16 cellular contexts compared by ENCODE assay signal in the genomic region with DNA sequence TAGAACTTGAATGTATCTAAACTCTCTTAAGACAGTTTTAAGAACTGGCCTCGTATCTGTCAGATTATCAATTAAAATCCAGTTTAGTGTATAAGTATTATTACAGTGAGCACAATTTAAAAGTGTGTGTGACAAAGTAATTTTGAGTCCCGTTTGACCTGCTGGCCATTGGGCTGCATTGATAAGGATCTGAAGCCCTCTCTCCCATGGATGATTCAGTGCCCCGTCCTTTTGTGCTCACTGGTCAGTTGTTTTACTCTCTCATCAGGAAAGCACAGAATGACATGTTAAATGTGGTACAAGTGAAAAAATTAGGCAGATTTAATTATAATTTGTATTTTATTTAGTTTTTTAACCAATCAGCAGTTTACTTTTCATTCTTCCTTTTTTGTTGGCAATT.
DNase-seq lines count a peak whose midpoint lies in the region; ATAC-seq, FAIRE-seq and TF ChIP-seq lines count a peak whose summit lies in the region.
"Had no signal": no experiment of that assay in that cellular context is flagged by ENCODE, and none has a peak within 500 bp of the region (broad histone marks: within the 10 kb centered on the region; RNA-seq: fewer than 3 reads in every experiment).

No MANE protein-coding gene starts in this region.

- POLR2A ChIA-PET in naive thymus-derived CD8-positive, alpha-beta T cell (lab: Charles Lee) = no interaction called here
- POLR2A ChIA-PET in CD4-positive, alpha-beta T cell (lab: Charles Lee) = no interaction called here

- H3K27me3 ChIP-seq in parathyroid adenoma (ENCODE audit: control insufficient read depth, insufficient read depth, low read length) = no peaks in the 10 kb centered on the region
- H3K27me3 ChIP-seq in CD4-positive, alpha-beta T cell (ENCODE audit: control insufficient read depth, insufficient read depth, low read length) = no peaks in the 10 kb centered on the region

- H3K9me3 Mint-ChIP-seq in naive thymus-derived CD8-positive, alpha-beta T cell = no peaks in the 10 kb centered on the region
- no peaks in the 10 kb centered on the region for H3K9me3 Mint-ChIP-seq in CD4-positive, alpha-beta T cell
- H3K9me3 Mint-ChIP-seq: CD4-positive, alpha-beta memory T cell; H9 had no signal

- no peak for TF ChIP-seq CTCF in parathyroid adenoma (IDR thresholded peaks at IDR 0.05)
- TF ChIP-seq CTCF in CD4-positive, alpha-beta T cell (IDR thresholded peaks at IDR 0.05) = no peak

- H3K27ac ChIP-seq in caudate nucleus (ENCODE audit: low read depth, low read length) (peak overlapping the region; percentile 18), parathyroid adenoma (peak overlapping the region; percentile 93)
- H3K27ac ChIP-seq in CD4-positive, alpha-beta T cell (ENCODE audit: low read depth, low read length) = no peak overlapping the region

- FAIRE-seq in HTR-8/SVneo (lab: Jason Lieb, UNC) = peak; percentile 49
- FAIRE-seq: D721Med had no signal

- H3K4me1 ChIP-seq in parathyroid adenoma = peaks cover 71% of the 10 kb centered on the region

- H3K4me1 Mint-ChIP-seq in naive thymus-derived CD8-positive, alpha-beta T cell = no peaks in the 10 kb centered on the region
- H3K4me1 Mint-ChIP-seq in CD4-positive, alpha-beta T cell (ENCODE audit: low read depth) = no peaks in the 10 kb centered on the region
- H3K4me1 Mint-ChIP-seq: CD4-positive, alpha-beta memory T cell had no signal

- H3K9ac ChIP-seq in parathyroid adenoma = peak overlapping the region; percentile 17

- no peak overlapping the region for H3K4me3 Mint-ChIP-seq in naive thymus-derived CD8-positive, alpha-beta T cell
- H3K4me3 Mint-ChIP-seq in CD4-positive, alpha-beta T cell = no peak overlapping the region
- H3K4me3 Mint-ChIP-seq: B cell; CD4-positive, alpha-beta memory T cell; H9 had no signal

- H3K27ac Mint-ChIP-seq in naive thymus-derived CD8-positive, alpha-beta T cell = no peak overlapping the region
- no peak overlapping the region for H3K27ac Mint-ChIP-seq in CD4-positive, alpha-beta T cell
- H3K27ac Mint-ChIP-seq: B cell; CD4-positive, alpha-beta memory T cell had no signal

- H3K9me3 ChIP-seq in parathyroid adenoma (ENCODE audit: control insufficient read depth, low read length) = no peaks in the 10 kb centered on the region
- no peaks in the 10 kb centered on the region for H3K9me3 ChIP-seq in CD4-positive, alpha-beta T cell (ENCODE audit: control insufficient read depth, low read length)

- intact Hi-C loops in head of caudate nucleus (cut with DNase I) = no loop called here
- intact Hi-C loops in CD4-positive, alpha-beta T cell (cut with DNase I, micrococcal nuclease) = no loop called here

- no peaks in the 10 kb centered on the region for H3K27me3 Mint-ChIP-seq in naive thymus-derived CD8-positive, alpha-beta T cell
- H3K27me3 Mint-ChIP-seq in CD4-positive, alpha-beta T cell = no peaks in the 10 kb centered on the region
- H3K27me3 Mint-ChIP-seq: B cell; CD4-positive, alpha-beta memory T cell had no signal

- no peaks in the 10 kb centered on the region for H3K36me3 ChIP-seq in parathyroid adenoma (ENCODE audit: control insufficient read depth, insufficient read depth, low read length)

- DNase-seq in ELR (ENCODE audit: low read depth) (peak; percentile 44), HTR-8/SVneo (ENCODE audit: insufficient read length, low spot score) (no peak), caudate nucleus (lab: John Stamatoyannopoulos, UW) (no peak), NCI-H345 treated with DMSO at 0.1 percent for 48 hours (lab: John Stamatoyannopoulos, UW; ENCODE audit: unreplicated experiment) (no peak), head of caudate nucleus (no peak)
- DNase-seq in naive thymus-derived CD8-positive, alpha-beta T cell = no peak
- no peak for DNase-seq in CD4-positive, alpha-beta T cell
- DNase-seq: ACHN; CD4-positive, alpha-beta memory T cell; H9; NCI-H146; NCI-H345; SHP77 had no signal

- H2AFZ ChIP-seq in parathyroid adenoma = peak overlapping the region; percentile 33

- no peak overlapping the region for H3K4me2 ChIP-seq in parathyroid adenoma (ENCODE audit: low read length)

- no peak for ATAC-seq in naive thymus-derived CD8-positive, alpha-beta T cell
- ATAC-seq in CD4-positive, alpha-beta T cell (ENCODE audit: poor library complexity) = no peak

- H3K36me3 Mint-ChIP-seq in naive thymus-derived CD8-positive, alpha-beta T cell = peaks cover 8 to 24% (median 20%) of the 10 kb centered on the region in 3 donors
- H3K36me3 Mint-ChIP-seq in CD4-positive, alpha-beta T cell (ENCODE audit: low read depth) = peaks cover 61% of the 10 kb centered on the region

- no peak overlapping the region for H3K4me3 ChIP-seq in parathyroid adenoma (ENCODE audit: low read depth, low read length)

- CTCF ChIA-PET in CD4-positive, alpha-beta T cell (lab: Charles Lee) = no interaction called here

- H3K79me2 ChIP-seq in parathyroid adenoma = no peaks in the 10 kb centered on the region
